ENCODE assay signal across 11 cellular contexts in genomic region chr7:22433710-22434460, GRCh38.
A peak's percentile ranks its signal among the peaks of the same experiment; 100 is the strongest.
DNase-seq lines count a peak whose midpoint lies in the region; ATAC-seq and TF ChIP-seq lines count a peak whose summit lies in the region.
"Had no signal": no experiment of that assay in that cellular context is flagged by ENCODE, and none has a peak within 500 bp of the region (broad histone marks: within the 10 kb centered on the region; RNA-seq: fewer than 3 reads in every experiment).

No MANE protein-coding gene starts in this region.

- WGBS in esophagus squamous epithelium, 2 donors: 53 to 75% methylated on average over 11 of the region's 11 CpGs

- TF ChIP-seq CTCF in esophagus squamous epithelium (IDR thresholded peaks at IDR 0.05): no peak

- H3K4me1 ChIP-seq in NT2/D1 (ENCODE audit: insufficient read depth, insufficient read length) (peaks cover 5% of the 10 kb centered on the region), esophagus squamous epithelium (peaks cover 0 to 50% (median 5%) of the 10 kb centered on the region in 3 donors)

- no peak overlapping the region for H3K9ac ChIP-seq in NT2/D1 (ENCODE audit: insufficient read length, low read depth)

- no peaks in the 10 kb centered on the region for H3K9me3 ChIP-seq in NT2/D1 (ENCODE audit: insufficient read depth, low read length)
- no peaks in the 10 kb centered on the region for H3K9me3 ChIP-seq in esophagus squamous epithelium

- peak overlapping the region; percentile 54 to 89 (median 82) for H3K27ac ChIP-seq in esophagus squamous epithelium

- no peaks in the 10 kb centered on the region for H3K36me3 ChIP-seq in NT2/D1 (ENCODE audit: insufficient read depth, insufficient read length, low read length)
- no peaks in the 10 kb centered on the region for H3K36me3 ChIP-seq in esophagus squamous epithelium

- H3K4me3 ChIP-seq in NT2/D1 (ENCODE audit: insufficient read length, low read depth): no peak overlapping the region
- no peak overlapping the region for H3K4me3 ChIP-seq in esophagus squamous epithelium

- intact Hi-C loops in esophagus squamous epithelium (cut with DNase I): no loop called here

- ATAC-seq in left lobe of liver: no peak
- ATAC-seq: natural killer cell had no signal

- H3K27me3 ChIP-seq in NT2/D1 (ENCODE audit: insufficient read depth, insufficient read length) (no peaks in the 10 kb centered on the region), esophagus squamous epithelium (no peaks in the 10 kb centered on the region)

- TF ChIP-seq POLR2A in esophagus squamous epithelium (IDR thresholded peaks at IDR 0.05): no peak

- peak; percentile 82 for DNase-seq in Daoy (ENCODE audit: low read depth)
- DNase-seq in NT2/D1 (ENCODE audit: low read depth, low spot score): peak; percentile 87
- no peak for DNase-seq in esophagus squamous epithelium (lab: John Stamatoyannopoulos, UW)
- DNase-seq in myocyte (ENCODE audit: low read depth): peak; percentile 57
- DNase-seq in NCI-H1048 (lab: John Stamatoyannopoulos, UW): no peak
- DNase-seq in left lobe of liver (ENCODE audit: low spot score): no peak
- no peak for DNase-seq in activated gamma-delta T cell (lab: John Stamatoyannopoulos, UW)
- DNase-seq in C1 segment of cervical spinal cord (lab: John Stamatoyannopoulos, UW): no peak
- DNase-seq: activated CD4-positive, alpha-beta T cell treated with anti-CD3 and anti-CD28 coated beads, Interleukin-2, amount 50 U/mL, for 48 hours; natural killer cell; NCI-H2171 had no signal

Comparison
In these comparisons a context has a peak if more than half of its experiments do, and no peak if none do; other contexts are left out.
1. DNase-seq: peak in Daoy (single experiment), NT2/D1 (single experiment) and myocyte (single experiment); none in esophagus squamous epithelium (single experiment), NCI-H1048 (single experiment), left lobe of liver (single experiment), activated gamma-delta T cell (single experiment) and C1 segment of cervical spinal cord (0 of 14).